Comparison of ENCODE assay signal across 1 cellular context in genomic region chr10:686155-686931, GRCh38.
TF ChIP-seq lines count a peak whose summit lies in the region.

No MANE protein-coding gene starts in this region.

TF ChIP-seq in IMR-90, 13 proteins besides CTCF, POLR2A, EP300 and RAD21:
- no peak for TF ChIP-seq ELK1 (IDR thresholded peaks at IDR 0.05; ENCODE audit: borderline replicate concordance, low read depth, low read length)
- no peak for TF ChIP-seq SMC3 (IDR thresholded peaks at IDR 0.05; ENCODE audit: low read depth, low read length)
- TF ChIP-seq CHD1 (IDR thresholded peaks at IDR 0.05; ENCODE audit: low read depth, low read length), result no peak
- no peak for TF ChIP-seq FOS (IDR thresholded peaks at IDR 0.05; ENCODE audit: low read depth, low read length)
- TF ChIP-seq MXI1 (IDR thresholded peaks at IDR 0.05; ENCODE audit: borderline replicate concordance, low read depth, low read length), result no peak
- TF ChIP-seq RFX5 (IDR thresholded peaks at IDR 0.05; ENCODE audit: low read depth, low read length), result no peak
- TF ChIP-seq MAZ (IDR thresholded peaks at IDR 0.05; ENCODE audit: borderline replicate concordance, low read depth, low read length), result no peak
- TF ChIP-seq BHLHE40 (IDR thresholded peaks at IDR 0.05; ENCODE audit: low read depth, low read length), result no peak
- TF ChIP-seq CEBPB (IDR thresholded peaks at IDR 0.05; ENCODE audit: low read depth, low read length), result no peak
- no peak for TF ChIP-seq USF2 (IDR thresholded peaks at IDR 0.05; ENCODE audit: low read depth, low read length)
- no peak for TF ChIP-seq RCOR1 (IDR thresholded peaks at IDR 0.05; ENCODE audit: insufficient replicate concordance, low read length)
- TF ChIP-seq MAFK (IDR thresholded peaks at IDR 0.05; ENCODE audit: low read depth, low read length), result no peak
- TF ChIP-seq NFE2L2 (IDR thresholded peaks at IDR 0.05; ENCODE audit: low read depth, low read length), result no peak
